Comparison of ENCODE assay signal across 2 cellular contexts in the genomic region with DNA sequence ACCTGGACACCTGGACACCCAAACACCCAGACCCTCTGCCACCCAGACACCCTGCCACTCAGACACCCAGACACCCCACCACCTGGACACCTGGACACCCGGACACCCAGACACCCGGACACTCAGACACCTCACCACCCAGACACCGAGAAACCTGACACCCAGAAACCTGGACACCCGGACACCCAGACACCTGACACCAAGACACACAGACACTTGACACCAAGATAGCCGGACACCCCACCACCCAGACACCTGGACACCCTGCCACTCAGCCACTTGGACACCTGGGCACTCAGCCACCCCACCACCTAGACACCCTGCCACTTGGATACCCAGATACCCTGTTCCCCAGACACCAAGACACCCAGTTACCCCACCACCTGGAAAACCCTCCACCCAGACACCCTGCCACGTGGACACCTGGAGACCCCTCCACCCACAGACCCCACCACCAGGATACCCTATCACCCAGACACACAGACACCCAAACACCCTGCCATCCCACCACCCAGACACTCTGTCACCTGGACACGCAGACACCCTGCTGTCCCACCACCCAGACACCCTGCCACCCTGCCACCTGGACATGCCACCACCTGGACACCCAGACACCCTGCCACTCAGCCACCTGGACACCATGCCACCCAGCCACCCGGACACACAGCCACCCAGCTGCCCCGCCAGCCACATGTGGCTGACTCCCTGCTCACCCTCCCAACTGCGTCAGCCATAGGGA.
TF ChIP-seq lines count a peak whose summit lies in the region.

No MANE protein-coding gene starts in this region.

TF ChIP-seq in HepG2, 621 proteins besides CTCF, POLR2A, EP300 and RAD21:
- TF ChIP-seq TAF15 (IDR thresholded peaks at IDR 0.05; ENCODE audit: low read depth, low read length, poor library complexity, severe bottlenecking) (no peak), AGO2 (optimal IDR thresholded peaks at IDR 0.05; ENCODE audit: low read depth, low read length) (peak; percentile 35)
- TF ChIP-seq, protein P1, sequence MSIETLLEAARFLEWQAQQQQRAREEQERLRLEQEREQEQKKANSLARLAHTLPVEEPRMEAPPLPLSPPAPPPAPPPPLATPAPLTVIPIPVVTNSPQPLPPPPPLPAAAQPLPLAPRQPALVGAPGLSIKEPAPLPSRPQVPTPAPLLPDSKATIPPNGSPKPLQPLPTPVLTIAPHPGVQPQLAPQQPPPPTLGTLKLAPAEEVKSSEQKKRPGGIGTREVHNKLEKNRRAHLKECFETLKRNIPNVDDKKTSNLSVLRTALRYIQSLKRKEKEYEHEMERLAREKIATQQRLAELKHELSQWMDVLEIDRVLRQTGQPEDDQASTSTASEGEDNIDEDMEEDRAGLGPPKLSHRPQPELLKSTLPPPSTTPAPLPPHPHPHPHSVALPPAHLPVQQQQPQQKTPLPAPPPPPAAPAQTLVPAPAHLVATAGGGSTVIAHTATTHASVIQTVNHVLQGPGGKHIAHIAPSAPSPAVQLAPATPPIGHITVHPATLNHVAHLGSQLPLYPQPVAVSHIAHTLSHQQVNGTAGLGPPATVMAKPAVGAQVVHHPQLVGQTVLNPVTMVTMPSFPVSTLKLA (IDR thresholded peaks at IDR 0.05) = peak; percentile 67

TF ChIP-seq in GM12891, 5 proteins besides CTCF, POLR2A, EP300 and RAD21:
- TF ChIP-seq PAX5 (IDR thresholded peaks at IDR 0.05; ENCODE audit: insufficient read depth, low read length, severe bottlenecking) (no peak), POU2F2 (IDR thresholded peaks at IDR 0.05; ENCODE audit: low read depth, low read length) (no peak), SPI1 (IDR thresholded peaks at IDR 0.05; ENCODE audit: low read depth, low read length) (no peak), POLR2AphosphoS5 (IDR thresholded peaks at IDR 0.05; ENCODE audit: low read depth, low read length) (no peak), TAF1 (IDR thresholded peaks at IDR 0.05; ENCODE audit: low read depth, low read length) (no peak)
TF ChIP-seq in GM12891: peak in this region for 0.
